ENCODE assay signal across 8 cellular contexts in the genomic region with DNA sequence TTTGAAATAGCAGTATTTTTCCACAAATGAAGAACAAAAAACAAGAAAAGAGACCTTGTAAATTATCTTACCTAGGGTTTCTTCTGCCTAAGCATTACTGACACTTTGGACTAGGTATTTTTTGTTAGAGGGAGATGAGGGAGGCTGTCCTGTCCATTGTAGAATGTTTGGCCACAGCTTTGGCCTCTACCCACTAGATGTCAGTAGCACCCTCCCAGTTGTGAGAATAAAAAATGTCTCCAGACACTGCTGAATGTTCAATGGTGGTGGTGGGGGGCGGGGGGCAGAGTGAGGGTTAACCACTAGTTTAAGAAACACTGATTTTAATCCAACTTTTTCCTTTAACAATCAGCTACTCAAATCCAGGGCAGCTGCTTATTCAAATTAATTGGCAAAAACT. TPM values are rescaled to one million over a fixed set of nuclear protein-coding genes. Genes with fewer than 3 reads are reported as not detected.
A peak's percentile ranks its signal among the peaks of the same experiment; 100 is the strongest.
DNase-seq lines count a peak whose midpoint lies in the region; ATAC-seq and TF ChIP-seq lines count a peak whose summit lies in the region.

No MANE protein-coding gene starts in this region.

- H3K9me3 ChIP-seq in HEK293 (ENCODE audit: control insufficient read depth, insufficient read depth, low read depth, low read length) (no peaks in the 10 kb centered on the region), Panc1 (ENCODE audit: control insufficient read depth, insufficient read depth, low read depth, low read length) (no peaks in the 10 kb centered on the region), gastroesophageal sphincter (no peaks in the 10 kb centered on the region)

- H3K4me1 ChIP-seq in HEK293 (ENCODE audit: control insufficient read depth, insufficient read depth, low read length) (no peaks in the 10 kb centered on the region), Panc1 (ENCODE audit: control insufficient read depth, insufficient read depth, low read length) (no peaks in the 10 kb centered on the region), gastroesophageal sphincter (peaks cover 0 to 16% (median 0%) of the 10 kb centered on the region in 3 donors)

- no peak for TF ChIP-seq EP300 in gastroesophageal sphincter (IDR thresholded peaks at IDR 0.05)

- H3K27ac ChIP-seq in HEK293 (ENCODE audit: extremely low read depth, low read depth, low read length) (no peak overlapping the region), Panc1 (ENCODE audit: low read length) (no peak overlapping the region), gastroesophageal sphincter (peak overlapping the region in 1 of 4 donors; percentile 23)

- TF ChIP-seq CTCF in HEK293 (tag by site-specific recombination; IDR thresholded peaks at IDR 0.05) (no peak), Panc1 (IDR thresholded peaks at IDR 0.05) (peak; percentile 64), gastroesophageal sphincter (IDR thresholded peaks at IDR 0.05) (peak; percentile 10 to 61 (median 20))

- H3K27me3 ChIP-seq in Panc1 (ENCODE audit: control insufficient read depth, insufficient read depth, low read length) = no peaks in the 10 kb centered on the region
- no peaks in the 10 kb centered on the region for H3K27me3 ChIP-seq in gastroesophageal sphincter

- BruUV-seq in Panc1 (replicated peaks; lab: Mats Ljungman, UMichigan) = no TSS peak

- WGBS in gastroesophageal sphincter (ENCODE audit: low coverage in 1 of 2), 2 donors = 100% methylated on average over 1 of the region's 1 CpG; no CpG with 5 or more reads in 1 of the 2 donors

- peak; percentile 65; the same call in 1 of the 2 replicates for ATAC-seq in Panc1
- ATAC-seq in gastroesophageal sphincter = no peak
- no peak for ATAC-seq in GM18870 (IDR thresholded peaks at IDR 0.05; ENCODE audit: unreplicated experiment)

- CTCF ChIA-PET in HEK293 (lab: Yijun Ruan, JAX) = interaction anchor here (0.6 to 1.1 kb wide), 2 partner anchors 79 to 453 kb away, joined by 3 read pairs; no protein-coding TSS in a partner anchor
- CTCF ChIA-PET in Panc1 (lab: Charles Lee) = no interaction called here

- in situ Hi-C loops in Panc1 (cut with HindIII; ENCODE audit: low pct_unique_long_range_greater_than_20kb, low sequenced_read_pairs) = no loop called here

- peaks cover 17 to 78% of the 10 kb centered on the region in 2 experiments for H3K36me3 ChIP-seq in HEK293 (ENCODE audit: control insufficient read depth in 2 of 2, insufficient read depth in 1 of 2, low read length in 2 of 2)
- H3K36me3 ChIP-seq in Panc1 (ENCODE audit: control insufficient read depth, insufficient read depth, low read length) = peaks cover 16% of the 10 kb centered on the region
- H3K36me3 ChIP-seq in gastroesophageal sphincter = peaks cover 0 to 72% of the 10 kb centered on the region in 2 donors

- H3K4me3 ChIP-seq in HEK293 (ENCODE audit: low read depth, low read length) (no peak overlapping the region), Panc1 (ENCODE audit: low read depth in 2 of 2, low read length in 2 of 2) (no peak overlapping the region), gastroesophageal sphincter (no peak overlapping the region)

- POLR2A ChIA-PET in HEK293 (lab: Yijun Ruan, JAX) = interaction anchor here (0.5 to 0.6 kb wide), 2 partner anchors 34 to 259 kb away, joined by 3 read pairs; no protein-coding TSS in a partner anchor
- POLR2A ChIA-PET in Panc1 (lab: Charles Lee) = no interaction called here

- TF ChIP-seq POLR2A in gastroesophageal sphincter (IDR thresholded peaks at IDR 0.05) = no peak

- intact Hi-C loops in Panc1 (cut with micrococcal nuclease; ENCODE audit: unreplicated experiment) = no loop called here

- DNase-seq in DMS 273 (lab: John Stamatoyannopoulos, UW; ENCODE audit: unreplicated experiment) (peak; percentile 15), DMS 273 treated with DMSO at 0.1 percent for 48 hours (lab: John Stamatoyannopoulos, UW) (no peak), Panc1 (ENCODE audit: low read depth, low spot score) (no peak), stromal cell of bone marrow (ENCODE audit: low read depth) (peak; percentile 21), NCI-H2107 treated with DMSO at 0.1 percent for 48 hours (lab: John Stamatoyannopoulos, UW; ENCODE audit: unreplicated experiment) (no peak)

TF ChIP-seq in HEK293, 187 proteins besides CTCF, POLR2A, EP300 and RAD21:
- TF ChIP-seq ZNF654 (tag by site-specific recombination; IDR thresholded peaks at IDR 0.05; ENCODE audit: low read depth) = peak; percentile 36
- TF ChIP-seq, protein P1, sequence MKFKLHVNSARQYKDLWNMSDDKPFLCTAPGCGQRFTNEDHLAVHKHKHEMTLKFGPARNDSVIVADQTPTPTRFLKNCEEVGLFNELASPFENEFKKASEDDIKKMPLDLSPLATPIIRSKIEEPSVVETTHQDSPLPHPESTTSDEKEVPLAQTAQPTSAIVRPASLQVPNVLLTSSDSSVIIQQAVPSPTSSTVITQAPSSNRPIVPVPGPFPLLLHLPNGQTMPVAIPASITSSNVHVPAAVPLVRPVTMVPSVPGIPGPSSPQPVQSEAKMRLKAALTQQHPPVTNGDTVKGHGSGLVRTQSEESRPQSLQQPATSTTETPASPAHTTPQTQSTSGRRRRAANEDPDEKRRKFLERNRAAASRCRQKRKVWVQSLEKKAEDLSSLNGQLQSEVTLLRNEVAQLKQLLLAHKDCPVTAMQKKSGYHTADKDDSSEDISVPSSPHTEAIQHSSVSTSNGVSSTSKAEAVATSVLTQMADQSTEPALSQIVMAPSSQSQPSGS (tag by site-specific recombination; IDR thresholded peaks at IDR 0.05; ENCODE audit: low read depth) = no peak

RNA-seq across cellular contexts. Expression of a gene that starts 25.8 kb away (rescaled TPM):
- total RNA-seq in Panc1 (2021; ENCODE audit: unreplicated experiment) (31.5 TPM), gastroesophageal sphincter (10 to 100 TPM; 27.3 to 53.1 (median 39.1) TPM)
- polyA plus RNA-seq in Panc1 (2012; ENCODE audit: insufficient read length) = 8.9 TPM

RNA-seq across cellular contexts. Expression of a gene that starts 56.5 kb away (rescaled TPM):
- total RNA-seq in Panc1 (2021; ENCODE audit: unreplicated experiment) = 73.7 TPM
- polyA plus RNA-seq in Panc1 (2012; ENCODE audit: insufficient read length) = 42.1 TPM
- 10 to 100 TPM; 32.4 to 74.9 (median 43.7) TPM for total RNA-seq in gastroesophageal sphincter

RNA-seq across cellular contexts. Expression of a gene that starts 56.6 kb away (rescaled TPM):
- total RNA-seq in Panc1 (2021; ENCODE audit: unreplicated experiment) = 10.5 TPM
- polyA plus RNA-seq in Panc1 (2012; ENCODE audit: insufficient read length) = 4.1 TPM
- 10 to 100 TPM; 22.3 to 66.6 (median 31.1) TPM for total RNA-seq in gastroesophageal sphincter

Comparison
In these comparisons a context has a peak if more than half of its experiments do, and no peak if none do; other contexts are left out.
1. DNase-seq: peak in DMS 273 (single experiment) and stromal cell of bone marrow (single experiment); none in DMS 273 treated with DMSO at 0.1 percent for 48 hours (single experiment), Panc1 (single experiment) and NCI-H2107 treated with DMSO at 0.1 percent for 48 hours (single experiment).